Comparison of ENCODE assay signal across 1 cellular context in the genomic region with DNA sequence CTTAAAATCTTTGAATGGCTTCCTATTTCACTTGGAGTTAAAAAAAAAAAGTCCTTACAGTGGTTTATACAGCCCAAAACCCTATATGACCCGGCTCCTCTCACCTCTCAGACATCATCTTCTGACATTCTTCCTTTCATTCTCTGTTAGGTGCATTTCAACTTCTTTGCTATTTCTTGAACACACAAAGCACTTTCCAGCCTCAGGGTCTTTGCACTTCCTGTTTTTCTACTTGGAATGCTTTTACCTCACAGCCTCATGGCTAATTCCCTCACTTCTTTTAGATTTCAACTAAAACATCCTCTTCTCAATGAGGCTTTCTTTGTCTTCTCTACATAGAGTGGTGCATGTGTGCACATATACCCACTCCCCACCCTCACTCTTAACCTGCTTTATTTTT.
TF ChIP-seq lines count a peak whose summit lies in the region.

No MANE protein-coding gene starts in this region.

TF ChIP-seq in K562, 482 proteins besides CTCF, POLR2A, EP300 and RAD21 (continued from another document):
- TF ChIP-seq, protein P1, sequence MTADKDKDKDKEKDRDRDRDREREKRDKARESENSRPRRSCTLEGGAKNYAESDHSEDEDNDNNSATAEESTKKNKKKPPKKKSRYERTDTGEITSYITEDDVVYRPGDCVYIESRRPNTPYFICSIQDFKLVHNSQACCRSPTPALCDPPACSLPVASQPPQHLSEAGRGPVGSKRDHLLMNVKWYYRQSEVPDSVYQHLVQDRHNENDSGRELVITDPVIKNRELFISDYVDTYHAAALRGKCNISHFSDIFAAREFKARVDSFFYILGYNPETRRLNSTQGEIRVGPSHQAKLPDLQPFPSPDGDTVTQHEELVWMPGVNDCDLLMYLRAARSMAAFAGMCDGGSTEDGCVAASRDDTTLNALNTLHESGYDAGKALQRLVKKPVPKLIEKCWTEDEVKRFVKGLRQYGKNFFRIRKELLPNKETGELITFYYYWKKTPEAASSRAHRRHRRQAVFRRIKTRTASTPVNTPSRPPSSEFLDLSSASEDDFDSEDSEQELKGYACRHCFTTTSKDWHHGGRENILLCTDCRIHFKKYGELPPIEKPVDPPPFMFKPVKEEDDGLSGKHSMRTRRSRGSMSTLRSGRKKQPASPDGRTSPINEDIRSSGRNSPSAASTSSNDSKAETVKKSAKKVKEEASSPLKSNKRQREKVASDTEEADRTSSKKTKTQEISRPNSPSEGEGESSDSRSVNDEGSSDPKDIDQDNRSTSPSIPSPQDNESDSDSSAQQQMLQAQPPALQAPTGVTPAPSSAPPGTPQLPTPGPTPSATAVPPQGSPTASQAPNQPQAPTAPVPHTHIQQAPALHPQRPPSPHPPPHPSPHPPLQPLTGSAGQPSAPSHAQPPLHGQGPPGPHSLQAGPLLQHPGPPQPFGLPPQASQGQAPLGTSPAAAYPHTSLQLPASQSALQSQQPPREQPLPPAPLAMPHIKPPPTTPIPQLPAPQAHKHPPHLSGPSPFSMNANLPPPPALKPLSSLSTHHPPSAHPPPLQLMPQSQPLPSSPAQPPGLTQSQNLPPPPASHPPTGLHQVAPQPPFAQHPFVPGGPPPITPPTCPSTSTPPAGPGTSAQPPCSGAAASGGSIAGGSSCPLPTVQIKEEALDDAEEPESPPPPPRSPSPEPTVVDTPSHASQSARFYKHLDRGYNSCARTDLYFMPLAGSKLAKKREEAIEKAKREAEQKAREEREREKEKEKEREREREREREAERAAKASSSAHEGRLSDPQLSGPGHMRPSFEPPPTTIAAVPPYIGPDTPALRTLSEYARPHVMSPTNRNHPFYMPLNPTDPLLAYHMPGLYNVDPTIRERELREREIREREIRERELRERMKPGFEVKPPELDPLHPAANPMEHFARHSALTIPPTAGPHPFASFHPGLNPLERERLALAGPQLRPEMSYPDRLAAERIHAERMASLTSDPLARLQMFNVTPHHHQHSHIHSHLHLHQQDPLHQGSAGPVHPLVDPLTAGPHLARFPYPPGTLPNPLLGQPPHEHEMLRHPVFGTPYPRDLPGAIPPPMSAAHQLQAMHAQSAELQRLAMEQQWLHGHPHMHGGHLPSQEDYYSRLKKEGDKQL (CRISPR knock-in tag; IDR thresholded peaks at IDR 0.05; ENCODE audit: borderline replicate concordance): no peak
- TF ChIP-seq ZBTB7A (IDR thresholded peaks at IDR 0.05; ENCODE audit: borderline replicate concordance, control insufficient read depth, low read depth, low read length): no peak
- no peak for TF ChIP-seq LARP7 (IDR thresholded peaks at IDR 0.05)
- TF ChIP-seq FUS (optimal IDR thresholded peaks at IDR 0.05; ENCODE audit: low read depth, low read length): no peak
- no peak for TF ChIP-seq SIX5 (IDR thresholded peaks at IDR 0.05; ENCODE audit: borderline replicate concordance in 1 of 2, insufficient read depth in 1 of 2, low read depth in 1 of 2, low read length in 2 of 2)
- no peak for TF ChIP-seq GTF2B (IDR thresholded peaks at IDR 0.05; ENCODE audit: extremely low read depth, insufficient read length)
- peak; percentile 63 for TF ChIP-seq SPI1 (IDR thresholded peaks at IDR 0.05; ENCODE audit: borderline replicate concordance, low read depth, low read length)
